ENCODE assay signal across 11 cellular contexts in genomic region chr13:112395022-112395421, GRCh38. TPM values are rescaled to one million over a fixed set of nuclear protein-coding genes. Genes with fewer than 3 reads are reported as not detected.
DNase-seq lines count a peak whose midpoint lies in the region; ATAC-seq and FAIRE-seq lines count a peak whose summit lies in the region.
"Not testable (repeated sequence)": the region's sequence is repeated elsewhere in the genome, so short reads cannot be mapped to it uniquely, and the experiment has no call there.
"Had no signal": no experiment of that assay in that cellular context is flagged by ENCODE, and none has a peak within 500 bp of the region (broad histone marks: within the 10 kb centered on the region; RNA-seq: fewer than 3 reads in every experiment).

No MANE protein-coding gene starts in this region.

- not testable (repeated sequence) for H3K27ac Mint-ChIP-seq in activated T-helper 17 cell treated with anti-CD3 and anti-CD28 coated beads, Interleukin-2, amount 50 U/mL, for 72 hours

- H3K9me3 Mint-ChIP-seq in activated T-helper 17 cell treated with anti-CD3 and anti-CD28 coated beads, Interleukin-2, amount 50 U/mL, for 72 hours: not testable (repeated sequence)

- not testable (repeated sequence) for H3K4me3 Mint-ChIP-seq in activated T-helper 17 cell treated with anti-CD3 and anti-CD28 coated beads, Interleukin-2, amount 50 U/mL, for 72 hours

- H3K4me1 Mint-ChIP-seq in activated T-helper 17 cell treated with anti-CD3 and anti-CD28 coated beads, Interleukin-2, amount 50 U/mL, for 72 hours: not testable (repeated sequence)

- ATAC-seq in SK-N-SH treated with all-trans-retinoic acid at 6 μM for 48 hours (peak; percentile 67), esophagus mucosa (peak; percentile 49)
- ATAC-seq in activated T-helper 17 cell treated with anti-CD3 and anti-CD28 coated beads, Interleukin-2, amount 50 U/mL, for 72 hours (replicated peaks): peak; percentile 37

- H3K27me3 Mint-ChIP-seq in activated T-helper 17 cell treated with anti-CD3 and anti-CD28 coated beads, Interleukin-2, amount 50 U/mL, for 72 hours: not testable (repeated sequence)

- H3K36me3 Mint-ChIP-seq in activated T-helper 17 cell treated with anti-CD3 and anti-CD28 coated beads, Interleukin-2, amount 50 U/mL, for 72 hours (ENCODE audit: low read depth): not testable (repeated sequence)

- DNase-seq in LHCN-M2 (ENCODE audit: low read depth) (peak; percentile 23), islet precursor cell (peak; percentile 85), retina (peak; percentile 25)

- peak; percentile 97 for FAIRE-seq in G401.6 (lab: Jason Lieb, UNC)

RNA-seq across cellular contexts. Expression of gene SPACA7, which starts 18.9 kb away (rescaled TPM):
- total RNA-seq in LHCN-M2 (2014; rRNA removed) (not detected in 2 replicates), esophagus mucosa (not detected)
- polyA plus RNA-seq in LHCN-M2 (2012): not detected
- total RNA-seq in activated T-helper 17 cell treated with anti-CD3 and anti-CD28 coated beads, Interleukin-2, amount 50 U/mL, for 72 hours: not detected
- total RNA-seq: CD4-positive, alpha-beta memory T cell; GM23338; MCF 10A; NCI-H460 had no signal
- polyA plus RNA-seq: CD4-positive, alpha-beta memory T cell; GM23338 had no signal

Comparison
In these comparisons a context has a peak if more than half of its experiments do, and no peak if none do; other contexts are left out.
1. Peak in every context shown above with its lines: DNase-seq and ATAC-seq.
2. DNase-seq: peak in every context shown above with its lines; median percentile 85 in islet precursor cell; 25 in retina; 23 in LHCN-M2.